In genomic region chr10:13871087-13871486, GRCh38 we compare ENCODE assay signal across 1 cellular context.
TF ChIP-seq lines count a peak whose summit lies in the region.

No MANE protein-coding gene starts in this region.

TF ChIP-seq in IMR-90, 13 proteins besides CTCF, POLR2A, EP300 and RAD21 (continued from another document):
- TF ChIP-seq CHD1 (IDR thresholded peaks at IDR 0.05; ENCODE audit: low read depth, low read length), result no peak
- no peak for TF ChIP-seq FOS (IDR thresholded peaks at IDR 0.05; ENCODE audit: low read depth, low read length)
- TF ChIP-seq BHLHE40 (IDR thresholded peaks at IDR 0.05; ENCODE audit: low read depth, low read length), result no peak
- TF ChIP-seq USF2 (IDR thresholded peaks at IDR 0.05; ENCODE audit: low read depth, low read length), result no peak
- TF ChIP-seq RFX5 (IDR thresholded peaks at IDR 0.05; ENCODE audit: low read depth, low read length), result no peak
- TF ChIP-seq RCOR1 (IDR thresholded peaks at IDR 0.05; ENCODE audit: insufficient replicate concordance, low read length), result no peak
- TF ChIP-seq, protein P1, sequence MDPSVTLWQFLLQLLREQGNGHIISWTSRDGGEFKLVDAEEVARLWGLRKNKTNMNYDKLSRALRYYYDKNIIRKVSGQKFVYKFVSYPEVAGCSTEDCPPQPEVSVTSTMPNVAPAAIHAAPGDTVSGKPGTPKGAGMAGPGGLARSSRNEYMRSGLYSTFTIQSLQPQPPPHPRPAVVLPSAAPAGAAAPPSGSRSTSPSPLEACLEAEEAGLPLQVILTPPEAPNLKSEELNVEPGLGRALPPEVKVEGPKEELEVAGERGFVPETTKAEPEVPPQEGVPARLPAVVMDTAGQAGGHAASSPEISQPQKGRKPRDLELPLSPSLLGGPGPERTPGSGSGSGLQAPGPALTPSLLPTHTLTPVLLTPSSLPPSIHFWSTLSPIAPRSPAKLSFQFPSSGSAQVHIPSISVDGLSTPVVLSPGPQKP (IDR thresholded peaks at IDR 0.05; ENCODE audit: borderline replicate concordance, low read depth, low read length), result no peak
- TF ChIP-seq SMC3 (IDR thresholded peaks at IDR 0.05; ENCODE audit: low read depth, low read length), result no peak
- TF ChIP-seq MXI1 (IDR thresholded peaks at IDR 0.05; ENCODE audit: borderline replicate concordance, low read depth, low read length), result no peak
- TF ChIP-seq CEBPB (IDR thresholded peaks at IDR 0.05; ENCODE audit: low read depth, low read length), result no peak
